Comparison of ENCODE assay signal across 14 cellular contexts in genomic region chr11:27347949-27348879, GRCh38. TPM values are rescaled to one million over a fixed set of nuclear protein-coding genes. Genes with fewer than 3 reads are reported as not detected.
DNase-seq lines count a peak whose midpoint lies in the region; ATAC-seq, FAIRE-seq and TF ChIP-seq lines count a peak whose summit lies in the region.
"Had no signal": no experiment of that assay in that cellular context is flagged by ENCODE, and none has a peak within 500 bp of the region (broad histone marks: within the 10 kb centered on the region; RNA-seq: fewer than 3 reads in every experiment).

No MANE protein-coding gene starts in this region.

- TF ChIP-seq EP300 in stomach (IDR thresholded peaks at IDR 0.05): no peak

- DNase-seq in NCI-H2171 treated with DMSO at 0.1 percent for 48 hours (lab: John Stamatoyannopoulos, UW): peak; percentile 32
- no peak for DNase-seq in NCI-H2171 (lab: John Stamatoyannopoulos, UW)
- peak; percentile 88 for DNase-seq in NCI-H345 treated with DMSO at 0.1 percent for 48 hours (lab: John Stamatoyannopoulos, UW; ENCODE audit: unreplicated experiment)
- DNase-seq in endodermal cell: no peak
- no peak for DNase-seq in stomach
- no peak for DNase-seq in HTR-8/SVneo (ENCODE audit: insufficient read length, low spot score)
- no peak for DNase-seq in stimulated activated CD4-positive, alpha-beta T cell treated with anti-CD3 and anti-CD28 coated beads, Interleukin-4, amount 100 ng/mL, for 24 hours
- DNase-seq: activated T-cell treated with anti-CD3 and anti-CD28 coated beads for 4 hours, EL, left ventricle myocardium inferior, Peyer's patch, tibial artery had no signal

- H3K27me3 Mint-ChIP-seq in endodermal cell (ENCODE audit: insufficient read depth): no peaks in the 10 kb centered on the region

- H3K36me3 ChIP-seq in endodermal cell (ENCODE audit: control insufficient read depth, insufficient read depth, low read length): peaks cover 11% of the 10 kb centered on the region
- no peaks in the 10 kb centered on the region for H3K36me3 ChIP-seq in stomach
- H3K36me3 ChIP-seq: left ventricle myocardium inferior, Peyer's patch, prostate gland, tibial artery had no signal

- H3K4me3 ChIP-seq in endodermal cell (ENCODE audit: low read length): no peak overlapping the region
- no peak overlapping the region for H3K4me3 ChIP-seq in stomach
- H3K4me3 ChIP-seq: left ventricle myocardium inferior, Peyer's patch, prostate gland, tibial artery had no signal

- 19 to 33% methylated on average over 5 to 6 of the region's 9 CpGs for WGBS in endodermal cell (ENCODE audit: insufficient coverage in 1 of 2, insufficient read length in 1 of 2), 2 experiments
- WGBS in stomach, 5 donors: 18 to 32% (median 26%) methylated on average over 9 of the region's 9 CpGs

- intact Hi-C loops in stomach (cut with DNase I; ENCODE audit: low total_unique reads): no loop called here

- H3K9me3 ChIP-seq in endodermal cell (ENCODE audit: control insufficient read depth, low read length) (no peaks in the 10 kb centered on the region), stomach (no peaks in the 10 kb centered on the region)
- H3K9me3 ChIP-seq: left ventricle myocardium inferior, Peyer's patch, prostate gland, tibial artery had no signal

- no peak overlapping the region for H3K9ac ChIP-seq in endodermal cell (ENCODE audit: extremely low read depth, low read length, poor library complexity, severe bottlenecking)

- peak overlapping the region; percentile 50 for H3K27ac Mint-ChIP-seq in endodermal cell

- no peak for FAIRE-seq in HTR-8/SVneo (lab: Jason Lieb, UNC)

- peaks cover 3% of the 10 kb centered on the region for H3K9me3 Mint-ChIP-seq in endodermal cell

- H3K27me3 ChIP-seq in endodermal cell (ENCODE audit: control insufficient read depth, insufficient read depth, low read length, poor library complexity, severe bottlenecking): no peaks in the 10 kb centered on the region
- no peaks in the 10 kb centered on the region for H3K27me3 ChIP-seq in stomach
- H3K27me3 ChIP-seq: Peyer's patch, tibial artery had no signal

- H3K36me3 Mint-ChIP-seq in endodermal cell (ENCODE audit: low read depth): peaks cover 25% of the 10 kb centered on the region

- peaks cover 20% of the 10 kb centered on the region for H3K4me1 ChIP-seq in endodermal cell (ENCODE audit: control insufficient read depth, insufficient read depth, low read length)
- H3K4me1 ChIP-seq in stomach: peaks cover 0 to 22% (median 7%) of the 10 kb centered on the region in 4 donors
- H3K4me1 ChIP-seq: prostate gland, tibial artery had no signal

- TF ChIP-seq CTCF in endodermal cell (conservative IDR thresholded peaks at IDR 0.05) (no peak), stomach (IDR thresholded peaks at IDR 0.05) (no peak)

- no peak for TF ChIP-seq POLR2A in stomach (IDR thresholded peaks at IDR 0.05)

- H3K27ac ChIP-seq in endodermal cell (ENCODE audit: low read depth, low read length) (no peak overlapping the region), stomach (peak overlapping the region in 4 of 5 donors; percentile 58 to 82 (median 68))
- H3K27ac ChIP-seq: left ventricle myocardium inferior, Peyer's patch, prostate gland, tibial artery had no signal

- H3K4me3 Mint-ChIP-seq in endodermal cell: peak overlapping the region; percentile 22

- peaks cover 45% of the 10 kb centered on the region for H3K4me1 Mint-ChIP-seq in endodermal cell

- ATAC-seq in GM21619 (IDR thresholded peaks at IDR 0.05; ENCODE audit: unreplicated experiment): no peak

RNA-seq across cellular contexts. Expression of gene CCDC34, which starts 14.8 kb away (rescaled TPM):
- total RNA-seq in endodermal cell (10 to 100 TPM; 26.2 to 38.1 TPM), stomach (10 to 100 TPM in 1 of 5 donors, 1 to 10 TPM in 2, under 1 TPM in 1, not detected in 1; 0.89 to 65.8 (median 6.0) TPM)
- polyA plus RNA-seq in endodermal cell (2013, experiment 1 of 2): 33.4 TPM
- polyA plus RNA-seq in endodermal cell (2013, experiment 2 of 2): 34.7 TPM
- polyA plus RNA-seq in stomach: 10 to 100 TPM in 2 of 3 donors, 1 to 10 TPM in 1; 7.0 to 25.2 (median 11.7) TPM

Comparison
In these comparisons a context has a peak if more than half of its experiments do, and no peak if none do; other contexts are left out.
1. DNase-seq: peak in NCI-H2171 treated with DMSO at 0.1 percent for 48 hours (single experiment) and NCI-H345 treated with DMSO at 0.1 percent for 48 hours (single experiment); none in NCI-H2171 (single experiment), endodermal cell (single experiment), stomach (single experiment), HTR-8/SVneo (single experiment) and stimulated activated CD4-positive, alpha-beta T cell treated with anti-CD3 and anti-CD28 coated beads, Interleukin-4, amount 100 ng/mL, for 24 hours (single experiment).